28 cellular contexts compared by ENCODE assay signal in the genomic region with DNA sequence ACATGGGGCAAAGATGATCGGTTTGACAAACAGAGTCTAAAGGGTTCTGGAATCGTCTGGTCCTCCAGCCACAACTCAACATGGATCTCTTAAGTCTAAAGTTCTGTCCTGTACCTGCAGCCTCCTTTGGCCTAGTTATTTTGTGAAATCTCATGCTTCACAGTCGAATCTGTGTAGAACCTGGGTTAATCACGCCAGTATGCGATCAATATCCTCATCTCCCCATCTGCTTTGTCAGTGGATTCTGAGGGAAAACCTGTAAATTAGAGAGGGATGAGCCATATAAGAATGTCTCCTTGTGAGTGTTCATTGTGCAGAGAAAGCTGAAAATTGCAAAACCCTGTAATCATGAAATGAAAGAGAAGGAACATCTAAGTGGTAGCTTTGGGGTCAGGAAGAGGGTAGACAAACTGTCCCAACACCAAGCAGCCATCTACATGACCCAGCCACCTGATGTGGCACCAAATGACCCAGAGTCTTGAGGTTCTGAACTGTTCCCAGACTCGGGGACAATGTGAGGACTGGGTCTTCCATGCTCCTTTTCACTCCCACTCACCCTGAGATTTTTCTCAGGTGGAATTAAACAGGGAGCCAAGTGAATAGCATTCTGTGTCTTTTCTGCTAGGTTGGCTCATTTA.
"Had no signal": no experiment of that assay in that cellular context is flagged by ENCODE, and none has a peak within 500 bp of the region (broad histone marks: within the 10 kb centered on the region; RNA-seq: fewer than 3 reads in every experiment).

No MANE protein-coding gene starts in this region.

- ATAC-seq: activated CD4-positive, alpha-beta T cell treated with anti-CD3 and anti-CD28 coated beads for 36 hours; activated CD8-positive, alpha-beta T cell treated with anti-CD3 and anti-CD28 coated beads, Interleukin-2, amount 10 ng/mL, durations not matched to agents 7 days and 5 days; activated naive CD4-positive, alpha-beta T cell treated with anti-CD3 and anti-CD28 coated beads, Interleukin-2, amount 50 U/mL, for 72 hours; activated T-cell treated with anti-CD3 and anti-CD28 coated beads, Interleukin-2, amount 50 U/mL, for 72 hours; effector memory CD8-positive, alpha-beta T cell; foreskin keratinocyte had no signal

- H3K27ac ChIP-seq: ascending aorta, brain microvascular endothelial cell, esophagus muscularis mucosa, foreskin keratinocyte, gastrocnemius medialis had no signal

- H3K9me3 Mint-ChIP-seq: activated CD4-positive, alpha-beta memory T cell treated with anti-CD3 and anti-CD28 coated beads for 36 hours; activated CD4-positive, alpha-beta T cell treated with anti-CD3 and anti-CD28 coated beads, Interleukin-2, amount 10 ng/mL, durations not matched to agents 24 days and 14 days; activated naive CD4-positive, alpha-beta T cell treated with anti-CD3 and anti-CD28 coated beads, Interleukin-2, amount 10 ng/mL, durations not matched to agents 7 days and 5 days; activated naive CD4-positive, alpha-beta T cell treated with anti-CD3 and anti-CD28 coated beads, Interleukin-2, amount 50 U/mL, for 72 hours; activated naive CD8-positive, alpha-beta T cell treated with anti-CD3 and anti-CD28 coated beads, Interleukin-2, amount 10 ng/mL, durations not matched to agents 7 days and 5 days; activated T-cell treated with anti-CD3 and anti-CD28 coated beads, Interleukin-2, amount 50 U/mL, for 24 hours; activated T-cell treated with anti-CD3 and anti-CD28 coated beads, Interleukin-2, amount 50 U/mL, for 72 hours; effector memory CD8-positive, alpha-beta T cell had no signal

- DNase-seq: activated CD4-positive, alpha-beta memory T cell treated with anti-CD3 and anti-CD28 coated beads for 36 hours; activated CD4-positive, alpha-beta T cell treated with anti-CD3 and anti-CD28 coated beads for 36 hours; activated CD4-positive, alpha-beta T cell treated with anti-CD3 and anti-CD28 coated beads, Interleukin-2, amount 10 ng/mL, durations not matched to agents 24 days and 14 days; activated CD4-positive, CD25-positive, alpha-beta regulatory T cell; activated CD4-positive, CD25-positive, alpha-beta regulatory T cell treated with anti-CD3 and anti-CD28 coated beads, Interleukin-2, amount 50 U/mL, for 72 hours; activated CD8-positive, alpha-beta memory T cell treated with anti-CD3 and anti-CD28 coated beads, Interleukin-2, amount 50 U/mL, for 48 hours; activated CD8-positive, alpha-beta T cell treated with anti-CD3 and anti-CD28 coated beads, Interleukin-2, amount 10 ng/mL, durations not matched to agents 7 days and 5 days; activated gamma-delta T cell; activated naive CD4-positive, alpha-beta T cell; activated naive CD4-positive, alpha-beta T cell treated with anti-CD3 and anti-CD28 coated beads, Interleukin-2, amount 10 ng/mL, durations not matched to agents 7 days and 5 days; activated naive CD8-positive, alpha-beta T cell treated with anti-CD3 and anti-CD28 coated beads, Interleukin-2, amount 10 ng/mL, durations not matched to agents 7 days and 5 days; activated T-cell treated with anti-CD3 and anti-CD28 coated beads for 4 hours; activated T-cell treated with anti-CD3 and anti-CD28 coated beads, Interleukin-2, amount 50 U/mL, for 24 hours; activated T-cell treated with anti-CD3 and anti-CD28 coated beads, Interleukin-2, amount 50 U/mL, for 72 hours; brain microvascular endothelial cell; cortex of kidney; effector CD4-positive, alpha-beta T cell; effector memory CD8-positive, alpha-beta T cell; erythroblast; foreskin keratinocyte; gastrocnemius medialis; glutamatergic neuron; T-helper 2 cell had no signal

- FAIRE-seq: bronchial epithelial cell, colon had no signal

- H3K4me1 ChIP-seq: ascending aorta, foreskin keratinocyte had no signal

- H3K27me3 ChIP-seq: ascending aorta, brain microvascular endothelial cell, esophagus muscularis mucosa, gastrocnemius medialis had no signal

- H3K4me1 Mint-ChIP-seq: activated CD4-positive, alpha-beta T cell treated with anti-CD3 and anti-CD28 coated beads, Interleukin-2, amount 10 ng/mL, durations not matched to agents 24 days and 14 days; activated naive CD4-positive, alpha-beta T cell treated with anti-CD3 and anti-CD28 coated beads, Interleukin-2, amount 10 ng/mL, durations not matched to agents 7 days and 5 days; activated naive CD8-positive, alpha-beta T cell treated with anti-CD3 and anti-CD28 coated beads, Interleukin-2, amount 10 ng/mL, durations not matched to agents 7 days and 5 days had no signal

- H3K36me3 Mint-ChIP-seq: activated CD4-positive, alpha-beta memory T cell treated with anti-CD3 and anti-CD28 coated beads for 36 hours; activated naive CD4-positive, alpha-beta T cell treated with anti-CD3 and anti-CD28 coated beads, Interleukin-2, amount 10 ng/mL, durations not matched to agents 7 days and 5 days; activated naive CD4-positive, alpha-beta T cell treated with anti-CD3 and anti-CD28 coated beads, Interleukin-2, amount 50 U/mL, for 72 hours; activated naive CD8-positive, alpha-beta T cell treated with anti-CD3 and anti-CD28 coated beads, Interleukin-2, amount 10 ng/mL, durations not matched to agents 7 days and 5 days had no signal

- H3K36me3 ChIP-seq: ascending aorta, brain microvascular endothelial cell, esophagus muscularis mucosa, gastrocnemius medialis had no signal

- H3K9me3 ChIP-seq: ascending aorta, esophagus muscularis mucosa, gastrocnemius medialis had no signal

- H3K27ac Mint-ChIP-seq: activated CD4-positive, alpha-beta memory T cell treated with anti-CD3 and anti-CD28 coated beads for 36 hours; activated CD4-positive, alpha-beta T cell treated with anti-CD3 and anti-CD28 coated beads for 36 hours; activated CD4-positive, alpha-beta T cell treated with anti-CD3 and anti-CD28 coated beads, Interleukin-2, amount 10 ng/mL, durations not matched to agents 24 days and 14 days; activated CD8-positive, alpha-beta T cell treated with anti-CD3 and anti-CD28 coated beads, Interleukin-2, amount 10 ng/mL, durations not matched to agents 7 days and 5 days; activated naive CD4-positive, alpha-beta T cell treated with anti-CD3 and anti-CD28 coated beads, Interleukin-2, amount 10 ng/mL, durations not matched to agents 7 days and 5 days; activated naive CD4-positive, alpha-beta T cell treated with anti-CD3 and anti-CD28 coated beads, Interleukin-2, amount 50 U/mL, for 72 hours; activated naive CD8-positive, alpha-beta T cell treated with anti-CD3 and anti-CD28 coated beads, Interleukin-2, amount 10 ng/mL, durations not matched to agents 7 days and 5 days; activated T-cell treated with anti-CD3 and anti-CD28 coated beads, Interleukin-2, amount 50 U/mL, for 24 hours; activated T-cell treated with anti-CD3 and anti-CD28 coated beads, Interleukin-2, amount 50 U/mL, for 72 hours; effector memory CD8-positive, alpha-beta T cell had no signal

- H3K4me3 Mint-ChIP-seq: activated CD4-positive, alpha-beta memory T cell treated with anti-CD3 and anti-CD28 coated beads for 36 hours; activated CD4-positive, alpha-beta T cell treated with anti-CD3 and anti-CD28 coated beads for 36 hours; activated CD4-positive, alpha-beta T cell treated with anti-CD3 and anti-CD28 coated beads, Interleukin-2, amount 10 ng/mL, durations not matched to agents 24 days and 14 days; activated CD8-positive, alpha-beta T cell treated with anti-CD3 and anti-CD28 coated beads, Interleukin-2, amount 10 ng/mL, durations not matched to agents 7 days and 5 days; activated naive CD4-positive, alpha-beta T cell treated with anti-CD3 and anti-CD28 coated beads, Interleukin-2, amount 10 ng/mL, durations not matched to agents 7 days and 5 days; activated naive CD8-positive, alpha-beta T cell treated with anti-CD3 and anti-CD28 coated beads, Interleukin-2, amount 10 ng/mL, durations not matched to agents 7 days and 5 days; activated T-cell treated with anti-CD3 and anti-CD28 coated beads, Interleukin-2, amount 50 U/mL, for 24 hours; activated T-cell treated with anti-CD3 and anti-CD28 coated beads, Interleukin-2, amount 50 U/mL, for 72 hours; effector memory CD8-positive, alpha-beta T cell had no signal

- H3K4me3 ChIP-seq: ascending aorta, esophagus muscularis mucosa, gastrocnemius medialis had no signal
